Comparison of ENCODE assay signal across 8 cellular contexts in genomic region chr13:57630661-57631606, GRCh38. TPM values are rescaled to one million over a fixed set of nuclear protein-coding genes. Genes with fewer than 3 reads are reported as not detected.
A peak's percentile ranks its signal among the peaks of the same experiment; 100 is the strongest.
DNase-seq lines count a peak whose midpoint lies in the region; ATAC-seq and TF ChIP-seq lines count a peak whose summit lies in the region.

No MANE protein-coding gene starts in this region.

- peak overlapping the region; percentile 21 for H2AFZ ChIP-seq in neural cell (ENCODE audit: low read depth, low read length)

- peak overlapping the region; percentile 76 for H3K4me3 Mint-ChIP-seq in activated B cell treated with CpG ODN at 0.5 μM for 24 hours

- H4K20me1 ChIP-seq in neural cell (ENCODE audit: insufficient read depth), result no peaks in the 10 kb centered on the region

- peaks cover 63% of the 10 kb centered on the region for H3K27me3 Mint-ChIP-seq in activated B cell treated with CpG ODN at 0.5 μM for 24 hours

- peak; percentile 15 for DNase-seq in activated T-cell treated with anti-CD3 and anti-CD28 coated beads, Interleukin-2, amount 50 U/mL, for 1 hour
- DNase-seq in activated T-cell treated with anti-CD3 and anti-CD28 coated beads for 4 hours, result no peak
- no peak for DNase-seq in activated B cell treated with CpG ODN at 0.5 μM for 24 hours
- DNase-seq in foreskin fibroblast, result peak in 1 of 2 donors; percentile 8
- no peak for DNase-seq in SW480 (ENCODE audit: low spot score)

- TF ChIP-seq EP300 in neural cell (conservative IDR thresholded peaks at IDR 0.05; ENCODE audit: poor library complexity, severe bottlenecking), result no peak

- no peaks in the 10 kb centered on the region for H3K9me2 ChIP-seq in neural cell (ENCODE audit: insufficient read depth, low read length)

- H3K27ac ChIP-seq in neural cell (ENCODE audit: low read length), result peak overlapping the region; percentile 5

- CTCF ChIA-PET in activated B cell treated with CpG ODN at 0.5 μM for 24 hours (lab: Charles Lee), result no interaction called here

- POLR2A ChIA-PET in activated B cell treated with CpG ODN at 0.5 μM for 24 hours (lab: Charles Lee), result no interaction called here

- peak overlapping the region; percentile 66 for H3K4me2 ChIP-seq in neural cell (ENCODE audit: low read length)

- no peak for TF ChIP-seq RAD21 in neural cell (conservative IDR thresholded peaks at IDR 0.05)

- intact Hi-C loops in activated B cell treated with CpG ODN at 0.5 μM for 24 hours (cut with micrococcal nuclease), result no loop called here

- no peaks in the 10 kb centered on the region for H3F3A ChIP-seq in neural cell (ENCODE audit: insufficient read depth, low read length, poor library complexity, severe bottlenecking)

- H3K4me3 ChIP-seq in foreskin fibroblast (ENCODE audit: low read depth in 1 of 2, low read length in 2 of 2), result peak overlapping the region; percentile 50 to 58
- peak overlapping the region; percentile 86 for H3K4me3 ChIP-seq in neural cell (ENCODE audit: low read length)

- H3K9me3 ChIP-seq in neural cell (ENCODE audit: low read length), result peaks cover 12% of the 10 kb centered on the region

- H3K36me3 ChIP-seq in neural cell (ENCODE audit: insufficient read depth, low read length), result no peaks in the 10 kb centered on the region

- peak overlapping the region; percentile 57 for H3K9ac ChIP-seq in neural cell (ENCODE audit: low read length)

- peaks cover 7% of the 10 kb centered on the region for H3K79me2 ChIP-seq in neural cell (replicated peaks; ENCODE audit: insufficient read depth, low read length)

- no peaks in the 10 kb centered on the region for H3K9me3 Mint-ChIP-seq in activated B cell treated with CpG ODN at 0.5 μM for 24 hours

- peaks cover 8% of the 10 kb centered on the region for H3K27me3 ChIP-seq in neural cell (ENCODE audit: insufficient read depth, low read depth, low read length)

- H3K27ac Mint-ChIP-seq in activated B cell treated with CpG ODN at 0.5 μM for 24 hours, result no peak overlapping the region

- H3K4me1 Mint-ChIP-seq in activated B cell treated with CpG ODN at 0.5 μM for 24 hours, result peaks cover 37% of the 10 kb centered on the region

- no peaks in the 10 kb centered on the region for H3K36me3 Mint-ChIP-seq in activated B cell treated with CpG ODN at 0.5 μM for 24 hours (ENCODE audit: low read depth)

- ATAC-seq in activated B cell treated with CpG ODN at 0.5 μM for 24 hours (ENCODE audit: low read depth) (no peak), HG03108 (IDR thresholded peaks at IDR 0.05; ENCODE audit: unreplicated experiment) (no peak), HG02870 (IDR thresholded peaks at IDR 0.05; ENCODE audit: unreplicated experiment) (no peak)

- TF ChIP-seq CTCF in activated B cell treated with CpG ODN at 0.5 μM for 24 hours (IDR thresholded peaks at IDR 0.05), result no peak
- TF ChIP-seq CTCF in foreskin fibroblast (IDR thresholded peaks at IDR 0.05; ENCODE audit: low read depth, low read length), result no peak
- no peak for TF ChIP-seq CTCF in neural cell (IDR thresholded peaks at IDR 0.05; ENCODE audit: poor library complexity, severe bottlenecking)

TF ChIP-seq in neural cell, 6 proteins besides CTCF, POLR2A, EP300 and RAD21:
- TF ChIP-seq REST (IDR thresholded peaks at IDR 0.05; ENCODE audit: borderline replicate concordance), result no peak
- TF ChIP-seq EZH2 (IDR thresholded peaks at IDR 0.05; ENCODE audit: borderline replicate concordance, insufficient read depth, low read length, poor library complexity, severe bottlenecking), result no peak
- TF ChIP-seq TAF1 (IDR thresholded peaks at IDR 0.05; ENCODE audit: low read depth), result no peak
- TF ChIP-seq MXI1 (conservative IDR thresholded peaks at IDR 0.05; ENCODE audit: poor library complexity, severe bottlenecking), result peak; percentile 11

RNA-seq across cellular contexts. Expression of gene PCDH17, which starts 0.6 kb away (rescaled TPM):
- total RNA-seq in activated B cell treated with CpG ODN at 0.5 μM for 24 hours, result not detected in 2 replicates
- 6.4 and 6.5 TPM in 2 replicates for polyA plus RNA-seq in neural cell
- 24.3 and 34.6 TPM in 2 replicates for polyA minus RNA-seq in neural cell
